Comparison of ENCODE assay signal across 22 cellular contexts in the genomic region with DNA sequence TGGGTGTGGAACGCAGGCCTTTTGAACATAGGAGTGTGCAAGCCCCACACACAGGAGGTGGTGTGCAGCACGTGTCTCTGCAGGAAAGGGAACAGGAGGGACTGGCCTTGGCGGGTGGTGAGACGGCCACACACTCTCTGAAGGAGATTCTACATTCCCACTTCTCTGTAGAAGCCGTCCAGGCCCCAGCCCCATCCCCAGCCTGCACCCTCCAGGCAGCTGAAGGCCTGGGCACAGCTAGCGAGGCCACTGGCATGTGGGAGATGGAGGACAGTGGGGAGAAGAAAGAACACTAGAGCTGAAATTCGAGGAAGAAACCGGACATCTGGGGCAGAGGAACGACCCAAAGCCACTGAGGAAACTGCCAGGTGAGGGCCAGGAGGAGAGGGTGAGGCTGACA.
DNase-seq lines count a peak whose midpoint lies in the region; ATAC-seq and TF ChIP-seq lines count a peak whose summit lies in the region.
"Had no signal": no experiment of that assay in that cellular context is flagged by ENCODE, and none has a peak within 500 bp of the region (broad histone marks: within the 10 kb centered on the region; RNA-seq: fewer than 3 reads in every experiment).

No MANE protein-coding gene starts in this region.

- H3K27me3 Mint-ChIP-seq in neural crest cell (ENCODE audit: low read depth): no peaks in the 10 kb centered on the region
- H3K27me3 Mint-ChIP-seq: CD4-positive, alpha-beta T cell had no signal

- H3K4me1 ChIP-seq in RWPE2 (ENCODE audit: insufficient read depth, poor library complexity, severe bottlenecking) (no peaks in the 10 kb centered on the region), SJCRH30 (no peaks in the 10 kb centered on the region)
- H3K4me1 ChIP-seq: A549, BE2C had no signal

- no peaks in the 10 kb centered on the region for H3K27me3 ChIP-seq in RWPE2 (ENCODE audit: insufficient read depth, poor library complexity, severe bottlenecking)
- H3K27me3 ChIP-seq in SJCRH30: peaks cover 41% of the 10 kb centered on the region
- H3K27me3 ChIP-seq: BE2C had no signal

- H3K9me3 ChIP-seq in RWPE2 (ENCODE audit: severe bottlenecking) (peaks cover 9% of the 10 kb centered on the region), SJCRH30 (replicated peaks) (0 out of 2 replicates have a peak, but pooled peaks cover 3% of the 10 kb centered on the region)

- ATAC-seq in RWPE2 (ENCODE audit: low read depth): no peak
- ATAC-seq: A549, GM12878, GM23338 had no signal

- H3K27ac ChIP-seq in RWPE2 (ENCODE audit: poor library complexity, severe bottlenecking): no peak overlapping the region
- H3K27ac ChIP-seq in SJCRH30: no peak overlapping the region
- H3K27ac ChIP-seq: A549; BLaER1 treated with 17β-estradiol and CSF1 and Interleukin-3, amounts not matched to agents 10 nM and 100 nM had no signal

- H3K36me3 ChIP-seq in RWPE2 (ENCODE audit: low read depth) (no peaks in the 10 kb centered on the region), SJCRH30 (no peaks in the 10 kb centered on the region)
- H3K36me3 ChIP-seq: BE2C; BLaER1 treated with 17β-estradiol and CSF1 and Interleukin-3, amounts not matched to agents 10 nM and 100 nM had no signal

- DNase-seq in RWPE2 (ENCODE audit: low spot score) (peak; percentile 23), neural crest cell (ENCODE audit: low read depth, low spot score) (no peak), posterior vena cava (ENCODE audit: low spot score) (peak; percentile 67), NCI-H1092 (lab: John Stamatoyannopoulos, UW) (no peak), NCI-H774 (lab: John Stamatoyannopoulos, UW) (no peak), SJCRH30 (no peak)
- DNase-seq: 8988T; ACHN; AML-193; BE2C; CD4-positive, alpha-beta T cell; CD8-positive, alpha-beta memory T cell; DMS 273 treated with DMSO at 0.1 percent for 48 hours; DMS79; EL; GDM1; HCEC 1CT had no signal

- H3K27ac Mint-ChIP-seq in neural crest cell (ENCODE audit: unreplicated experiment): peak overlapping the region; percentile 93
- H3K27ac Mint-ChIP-seq: CD4-positive, alpha-beta T cell; CD8-positive, alpha-beta memory T cell; GM23338 had no signal

- TF ChIP-seq CTCF in RWPE2 (IDR thresholded peaks at IDR 0.05; ENCODE audit: poor library complexity, severe bottlenecking) (no peak), neural crest cell (conservative IDR thresholded peaks at IDR 0.05) (no peak)

- peaks cover 51% of the 10 kb centered on the region for H3K4me1 Mint-ChIP-seq in neural crest cell
- H3K4me1 Mint-ChIP-seq: CD8-positive, alpha-beta memory T cell; GM23338 had no signal

- no peaks in the 10 kb centered on the region for H3K36me3 Mint-ChIP-seq in neural crest cell (ENCODE audit: low read depth)
- H3K36me3 Mint-ChIP-seq: CD14-positive monocyte; CD8-positive, alpha-beta memory T cell had no signal

- H3K4me3 Mint-ChIP-seq in neural crest cell: peak overlapping the region; percentile 29
- H3K4me3 Mint-ChIP-seq: CD14-positive monocyte; CD4-positive, alpha-beta T cell; CD8-positive, alpha-beta memory T cell; GM23338 had no signal

- intact Hi-C loops in posterior vena cava (cut with DNase I): loop anchor here in 1 of 2 donors (5.0 kb wide), 1 partner anchor 658 kb away; no protein-coding TSS in a partner anchor

- H3K4me3 ChIP-seq in RWPE2 (ENCODE audit: severe bottlenecking): no peak overlapping the region
- H3K4me3 ChIP-seq in SJCRH30: no peak overlapping the region
- H3K4me3 ChIP-seq: A549; BLaER1 treated with 17β-estradiol and CSF1 and Interleukin-3, amounts not matched to agents 10 nM and 100 nM; GM12878; GM23338 had no signal

- no peaks in the 10 kb centered on the region for H3K9me3 Mint-ChIP-seq in neural crest cell
- H3K9me3 Mint-ChIP-seq: CD4-positive, alpha-beta T cell; CD8-positive, alpha-beta memory T cell; GM23338 had no signal

Comparison
In these comparisons a context has a peak if more than half of its experiments do, and no peak if none do; other contexts are left out.
1. DNase-seq: peak in RWPE2 (single experiment) and posterior vena cava (single experiment); none in neural crest cell (single experiment), NCI-H1092 (single experiment), NCI-H774 (single experiment) and SJCRH30 (0 of 2).